33 cellular contexts compared by ENCODE assay signal in the genomic region with DNA sequence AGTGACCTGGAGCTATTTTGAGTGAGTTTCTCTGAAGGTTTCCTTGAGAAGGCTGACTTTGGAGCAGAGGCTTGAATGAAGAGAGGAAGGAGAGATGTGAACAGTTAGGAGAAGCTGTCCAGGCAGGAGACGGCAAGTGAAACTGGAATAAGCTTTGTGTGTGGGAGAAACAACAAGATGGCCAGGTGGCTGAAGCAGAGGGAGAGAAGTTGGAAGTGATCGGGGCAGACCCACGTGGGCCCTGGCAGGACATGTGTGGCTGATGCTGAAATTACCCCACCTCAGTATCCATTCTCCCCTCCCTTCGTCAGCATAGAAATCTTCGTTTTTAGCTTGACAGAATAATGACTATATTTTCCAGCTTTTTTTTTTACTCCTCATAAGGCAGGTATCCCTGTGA.
"Had no signal": no experiment of that assay in that cellular context is flagged by ENCODE, and none has a peak within 500 bp of the region (broad histone marks: within the 10 kb centered on the region; RNA-seq: fewer than 3 reads in every experiment).

No MANE protein-coding gene starts in this region.

- H3K36me3 Mint-ChIP-seq: activated CD4-positive, alpha-beta memory T cell treated with anti-CD3 and anti-CD28 coated beads for 36 hours; activated naive CD4-positive, alpha-beta T cell treated with anti-CD3 and anti-CD28 coated beads, Interleukin-2, amount 50 U/mL, for 24 hours; activated naive CD8-positive, alpha-beta T cell treated with anti-CD3 and anti-CD28 coated beads for 36 hours had no signal

- H3K4me3 ChIP-seq: adrenal gland, body of pancreas, breast epithelium had no signal

- H3K27ac Mint-ChIP-seq: activated B cell treated with CpG ODN at 0.5 μM for 24 hours; activated CD4-positive, alpha-beta memory T cell treated with anti-CD3 and anti-CD28 coated beads for 36 hours; activated CD4-positive, alpha-beta T cell treated with anti-CD3 and anti-CD28 coated beads, Interleukin-2, amount 10 ng/mL, durations not matched to agents 24 days and 14 days; activated CD8-positive, alpha-beta T cell treated with anti-CD3 and anti-CD28 coated beads for 36 hours; activated naive CD4-positive, alpha-beta T cell treated with anti-CD3 and anti-CD28 coated beads, Interleukin-2, amount 10 ng/mL, durations not matched to agents 7 days and 5 days; activated naive CD4-positive, alpha-beta T cell treated with anti-CD3 and anti-CD28 coated beads, Interleukin-2, amount 50 U/mL, for 24 hours; activated naive CD8-positive, alpha-beta T cell treated with anti-CD3 and anti-CD28 coated beads for 36 hours; activated T-cell treated with anti-CD3 and anti-CD28 coated beads, Interleukin-2, amount 50 U/mL, for 72 hours; activated T-helper 1 cell treated with anti-CD3 and anti-CD28 coated beads, Interleukin-12 subunit alpha, Interleukin-12 subunit beta, Interleukin-2, Interleukin-4 antibody, amounts not matched to agents 30 ng/mL and 10 ng/mL and 1 ng/mL, durations not matched to agents 14 hours and 24 hours and 36 hours; activated T-helper 17 cell treated with anti-CD3 and anti-CD28 coated beads, Interleukin-2, amount 50 U/mL, for 72 hours; T-helper 1 cell treated with Interleukin-12 subunit alpha and Interleukin-12 subunit beta and Interleukin-4 antibody, amounts not matched to agents 30 μg/mL and 1 μg/mL, for 36 hours; T-helper 2 cell treated with Interferon-gamma antibody and Interleukin-4, amounts not matched to agents 5 μg/mL and 100 μg/mL, for 36 hours had no signal

- H3K9me3 Mint-ChIP-seq: activated CD4-positive, alpha-beta T cell treated with anti-CD3 and anti-CD28 coated beads, Interleukin-2, amount 10 ng/mL, durations not matched to agents 24 days and 14 days; activated CD8-positive, alpha-beta T cell treated with anti-CD3 and anti-CD28 coated beads for 36 hours; activated naive CD4-positive, alpha-beta T cell treated with anti-CD3 and anti-CD28 coated beads, Interleukin-2, amount 10 ng/mL, durations not matched to agents 7 days and 5 days; activated naive CD8-positive, alpha-beta T cell treated with anti-CD3 and anti-CD28 coated beads for 36 hours; activated T-cell treated with anti-CD3 and anti-CD28 coated beads, Interleukin-2, amount 50 U/mL, for 4 hours; activated T-helper 17 cell treated with anti-CD3 and anti-CD28 coated beads, Interleukin-2, amount 50 U/mL, for 72 hours; T-helper 1 cell treated with Interleukin-12 subunit alpha and Interleukin-12 subunit beta and Interleukin-4 antibody, amounts not matched to agents 30 μg/mL and 1 μg/mL, for 36 hours; T-helper 2 cell treated with Interferon-gamma antibody and Interleukin-4, amounts not matched to agents 5 μg/mL and 100 μg/mL, for 36 hours had no signal

- ATAC-seq: activated CD8-positive, alpha-beta T cell treated with anti-CD3 and anti-CD28 coated beads for 36 hours; activated T-cell treated with anti-CD3 and anti-CD28 coated beads, Interleukin-2, amount 50 U/mL, for 4 hours; activated T-cell treated with anti-CD3 and anti-CD28 coated beads, Interleukin-2, amount 50 U/mL, for 72 hours; activated T-helper 17 cell treated with anti-CD3 and anti-CD28 coated beads, Interleukin-2, amount 50 U/mL, for 72 hours; body of pancreas had no signal

- DNase-seq: activated B cell treated with CpG ODN at 0.5 μM for 24 hours; activated CD4-positive, alpha-beta memory T cell treated with anti-CD3 and anti-CD28 coated beads for 36 hours; activated CD4-positive, alpha-beta T cell treated with anti-CD3 and anti-CD28 coated beads for 4 hours; activated CD4-positive, alpha-beta T cell treated with anti-CD3 and anti-CD28 coated beads, Interleukin-2, amount 10 ng/mL, durations not matched to agents 24 days and 14 days; activated CD4-positive, alpha-beta T cell treated with anti-CD3 and anti-CD28 coated beads, Interleukin-2, amount 50 U/mL, for 1 hour; activated CD4-positive, alpha-beta T cell treated with anti-CD3 and anti-CD28 coated beads, Interleukin-2, amount 50 U/mL, for 4 hours; activated CD4-positive, CD25-positive, alpha-beta regulatory T cell treated with anti-CD3 and anti-CD28 coated beads, Interleukin-2, amount 50 U/mL, for 72 hours; activated CD8-positive, alpha-beta memory T cell treated with anti-CD3 and anti-CD28 coated beads, Interleukin-2, amount 50 U/mL, for 4 hours; activated CD8-positive, alpha-beta T cell treated with anti-CD3 and anti-CD28 coated beads for 36 hours; activated effector memory CD4-positive, alpha-beta T cell treated with anti-CD3 and anti-CD28 coated beads, Interleukin-2, amount 50 U/mL, for 16 hours; activated gamma-delta T cell treated with Interleukin-2 at 50 U/mL for 16 hours; activated naive CD4-positive, alpha-beta T cell; activated naive CD4-positive, alpha-beta T cell treated with anti-CD3 and anti-CD28 coated beads, Interleukin-2, amount 10 ng/mL, durations not matched to agents 7 days and 5 days; activated naive CD8-positive, alpha-beta T cell treated with anti-CD3 and anti-CD28 coated beads for 36 hours; activated T-cell treated with anti-CD3 and anti-CD28 coated beads for 4 hours; activated T-cell treated with anti-CD3 and anti-CD28 coated beads, Interleukin-2, amount 50 U/mL, for 1 hour; activated T-cell treated with anti-CD3 and anti-CD28 coated beads, Interleukin-2, amount 50 U/mL, for 4 hours; activated T-cell treated with anti-CD3 and anti-CD28 coated beads, Interleukin-2, amount 50 U/mL, for 72 hours; adrenal gland; amniotic stem cell; aorta; body of pancreas; brain microvascular endothelial cell; central memory CD4-positive, alpha-beta T cell; T-helper 1 cell; T-helper 2 cell; T-helper 9 cell had no signal
